In genomic region chr2:237923507-237924163, GRCh38 we compare ENCODE assay signal across 8 cellular contexts. TPM values are rescaled to one million over a fixed set of nuclear protein-coding genes. Genes with fewer than 3 reads are reported as not detected.
DNase-seq lines count a peak whose midpoint lies in the region; ATAC-seq, FAIRE-seq and TF ChIP-seq lines count a peak whose summit lies in the region.

No MANE protein-coding gene starts in this region.

- peak; percentile 95 to 99 (median 98) for TF ChIP-seq CTCF in heart right ventricle (IDR thresholded peaks at IDR 0.05)

- H3K4me3 ChIP-seq in heart right ventricle: peak overlapping the region in 7 of 10 donors; percentile 28 to 47 (median 40)

- no peaks in the 10 kb centered on the region for H3K27me3 ChIP-seq in heart right ventricle

- H3K9me3 Mint-ChIP-seq in activated naive CD4-positive, alpha-beta T cell treated with anti-CD3 and anti-CD28 coated beads, Interleukin-2, amount 50 U/mL, for 72 hours: peaks cover 3 to 8% of the 10 kb centered on the region in 2 donors

- intact Hi-C loops in heart right ventricle (cut with DNase I) (loop anchor here in 2 of 10 donors (1.0 to 5.0 kb wide), 2 partner anchors 44 to 340 kb away; partner anchors contain the start of gene UBE2F (in 1 of the 2)), sciatic nerve (cut with DNase I) (loop anchor here (5.0 kb wide), 1 partner anchor 961 kb away; no protein-coding TSS in a partner anchor)

- FAIRE-seq in GM18507 (lab: Jason Lieb, UNC): no peak

- H3K36me3 Mint-ChIP-seq in activated naive CD4-positive, alpha-beta T cell treated with anti-CD3 and anti-CD28 coated beads, Interleukin-2, amount 50 U/mL, for 72 hours: peaks cover 4 to 6% of the 10 kb centered on the region in 2 donors

- H3K27ac ChIP-seq in heart right ventricle: peak overlapping the region in 8 of 10 donors; percentile 12 to 58 (median 38)

- H3K36me3 ChIP-seq in heart right ventricle: no peaks in the 10 kb centered on the region

- 13 to 16% methylated on average over 32 of the region's 32 CpGs for WGBS in heart right ventricle, 2 donors

- ATAC-seq in HG03354 (IDR thresholded peaks at IDR 0.05; ENCODE audit: poor library complexity, severe bottlenecking, unreplicated experiment) (peak; percentile 95), heart right ventricle (peak; percentile 87 to 94 (median 92)), sciatic nerve (peak; percentile 94), GM18517 (IDR thresholded peaks at IDR 0.05; ENCODE audit: unreplicated experiment) (no peak)
- peak; percentile 88 to 96 for ATAC-seq in activated naive CD4-positive, alpha-beta T cell treated with anti-CD3 and anti-CD28 coated beads, Interleukin-2, amount 50 U/mL, for 72 hours

- DNase-seq in GM18507 (ENCODE audit: extremely low spot score, insufficient read length, low read depth): peak; percentile 68
- DNase-seq in SKM-1 treated with dmso at 0.1 percent for 144 hours (lab: John Stamatoyannopoulos, UW; ENCODE audit: unreplicated experiment): peak; percentile 46
- peak; percentile 84 to 90 for DNase-seq in activated naive CD4-positive, alpha-beta T cell treated with anti-CD3 and anti-CD28 coated beads, Interleukin-2, amount 50 U/mL, for 72 hours (ENCODE audit: low spot score in 2 of 2)
- DNase-seq in heart right ventricle: peak; percentile 67 to 84
- peak; percentile 87 for DNase-seq in sciatic nerve (ENCODE audit: low spot score)
- DNase-seq in NCI-H510A treated with DMSO at 0.1 percent for 48 hours (lab: John Stamatoyannopoulos, UW): no peak

- H3K27ac Mint-ChIP-seq in activated naive CD4-positive, alpha-beta T cell treated with anti-CD3 and anti-CD28 coated beads, Interleukin-2, amount 50 U/mL, for 72 hours: peak overlapping the region in 1 of 2 donors; percentile 75

- peaks cover 0 to 18% (median 8%) of the 10 kb centered on the region in 9 donors for H3K4me1 ChIP-seq in heart right ventricle

- H3K9me3 ChIP-seq in heart right ventricle: no peaks in the 10 kb centered on the region

RNA-seq across cellular contexts. Expression of gene UBE2F, which starts 43.2 kb away (rescaled TPM):
- 100 to 1,000 TPM in 1 of 2 donors, 10 to 100 TPM in 1; 64.5 to 175 TPM for total RNA-seq in activated naive CD4-positive, alpha-beta T cell treated with anti-CD3 and anti-CD28 coated beads, Interleukin-2, amount 50 U/mL, for 72 hours
- total RNA-seq in heart right ventricle (10 to 100 TPM; 53.6 to 82.2 (median 63.7) TPM), sciatic nerve (32.6 TPM)
- polyA plus RNA-seq in heart right ventricle: 10 to 100 TPM; 43.5 to 76.6 TPM
